Comparison of ENCODE assay signal across 1 cellular context in genomic region chr3:183546625-183547024, GRCh38.
A peak's percentile ranks its signal among the peaks of the same experiment; 100 is the strongest.
TF ChIP-seq lines count a peak whose summit lies in the region.

No MANE protein-coding gene starts in this region.

TF ChIP-seq in GM12878, 131 proteins besides CTCF, POLR2A, EP300 and RAD21:
- TF ChIP-seq MLLT1 (IDR thresholded peaks at IDR 0.05) (peak; percentile 93), ZNF622 (IDR thresholded peaks at IDR 0.05) (no peak)
